In the genomic region with DNA sequence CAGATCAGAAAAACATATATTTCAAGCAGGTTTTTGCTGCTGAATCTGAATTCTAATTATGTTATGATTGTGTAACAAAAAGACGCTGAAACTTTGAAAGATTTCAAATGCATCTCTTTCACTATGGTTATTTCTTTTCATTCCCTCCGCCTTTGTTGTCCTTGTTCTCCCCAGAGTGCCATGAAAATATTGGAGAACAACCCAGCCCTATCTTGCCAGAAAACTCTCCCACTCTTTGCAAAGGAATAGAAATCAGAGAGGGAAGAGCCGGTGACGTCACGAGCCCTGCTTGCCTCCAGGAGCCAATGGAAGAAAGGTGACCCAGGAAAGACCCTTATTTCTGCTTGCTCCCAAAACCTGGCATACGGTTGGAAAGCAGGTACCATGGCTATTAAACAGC, we compare ENCODE assay signal across 22 cellular contexts. TPM values are rescaled to one million over a fixed set of nuclear protein-coding genes. Genes with fewer than 3 reads are reported as not detected.
"Had no signal": no experiment of that assay in that cellular context is flagged by ENCODE, and none has a peak within 500 bp of the region (broad histone marks: within the 10 kb centered on the region; RNA-seq: fewer than 3 reads in every experiment).

No MANE protein-coding gene starts in this region.

- H3K27ac ChIP-seq: left lung, parathyroid adenoma, spleen, upper lobe of right lung had no signal

- H3K36me3 Mint-ChIP-seq: stimulated activated memory B cell treated with anti-CD40 and anti-IgM and Interleukin-4, amounts not matched to agents 10 μg/mL and 1 μg/mL and 100 μg/mL, for 72 hours had no signal

- H3K9me3 ChIP-seq: left lung, spleen, upper lobe of right lung had no signal

- H3K4me3 ChIP-seq: left lung, upper lobe of right lung had no signal

- ATAC-seq: activated CD8-positive, alpha-beta memory T cell treated with anti-CD3 and anti-CD28 coated beads, Interleukin-2, amount 10 ng/mL, durations not matched to agents 7 days and 5 days; activated naive CD4-positive, alpha-beta T cell treated with anti-CD3 and anti-CD28 coated beads, Interleukin-2, amount 50 U/mL, for 72 hours; activated T-cell treated with anti-CD3 and anti-CD28 coated beads, Interleukin-2, amount 50 U/mL, for 4 hours; left lung; stimulated activated memory B cell treated with anti-CD40 and anti-IgM and Interleukin-4, amounts not matched to agents 10 μg/mL and 1 μg/mL and 100 μg/mL, for 72 hours; upper lobe of right lung had no signal

- H3K79me2 ChIP-seq: parathyroid adenoma had no signal

- H2AFZ ChIP-seq: parathyroid adenoma had no signal

- H3K9ac ChIP-seq: parathyroid adenoma had no signal

- H3K36me3 ChIP-seq: left lung, spleen, upper lobe of right lung had no signal

- DNase-seq: activated CD4-positive, alpha-beta T cell treated with anti-CD3 and anti-CD28 coated beads for 1 hour; activated CD4-positive, alpha-beta T cell treated with anti-CD3 and anti-CD28 coated beads, Interleukin-2, amount 50 U/mL, for 48 hours; activated CD8-positive, alpha-beta memory T cell treated with anti-CD3 and anti-CD28 coated beads, Interleukin-2, amount 10 ng/mL, durations not matched to agents 7 days and 5 days; activated effector memory CD4-positive, alpha-beta T cell treated with anti-CD3 and anti-CD28 coated beads, Interleukin-2, amount 50 U/mL, for 16 hours; activated T-cell treated with anti-CD3 and anti-CD28 coated beads, Interleukin-2, amount 50 U/mL, for 4 hours; amniotic stem cell; dermis blood vessel endothelial cell; erythroblast; islet precursor cell; left lung; mesenchymal stem cell; spleen; stimulated activated CD4-positive, alpha-beta T cell treated with anti-CD3 and anti-CD28 coated beads, Interleukin-1b, Interleukin-23, amount 100 ng/mL, for 48 hours; SW 1271; upper lobe of right lung had no signal

- H3K27ac Mint-ChIP-seq: activated CD8-positive, alpha-beta memory T cell treated with anti-CD3 and anti-CD28 coated beads, Interleukin-2, amount 10 ng/mL, durations not matched to agents 7 days and 5 days; activated naive CD4-positive, alpha-beta T cell treated with anti-CD3 and anti-CD28 coated beads, Interleukin-2, amount 50 U/mL, for 72 hours; stimulated activated memory B cell treated with anti-CD40 and anti-IgM and Interleukin-4, amounts not matched to agents 10 μg/mL and 1 μg/mL and 100 μg/mL, for 72 hours; T-helper 2 cell treated with Interferon-gamma antibody and Interleukin-4, amounts not matched to agents 5 μg/mL and 100 μg/mL, for 36 hours had no signal

- H3K9me3 Mint-ChIP-seq: activated naive CD4-positive, alpha-beta T cell treated with anti-CD3 and anti-CD28 coated beads, Interleukin-2, amount 50 U/mL, for 72 hours; activated T-cell treated with anti-CD3 and anti-CD28 coated beads, Interleukin-2, amount 50 U/mL, for 4 hours; T-helper 2 cell treated with Interferon-gamma antibody and Interleukin-4, amounts not matched to agents 5 μg/mL and 100 μg/mL, for 36 hours had no signal

- H3K4me3 Mint-ChIP-seq: activated CD8-positive, alpha-beta memory T cell treated with anti-CD3 and anti-CD28 coated beads, Interleukin-2, amount 10 ng/mL, durations not matched to agents 7 days and 5 days; activated T-cell treated with anti-CD3 and anti-CD28 coated beads, Interleukin-2, amount 50 U/mL, for 4 hours; stimulated activated memory B cell treated with anti-CD40 and anti-IgM and Interleukin-4, amounts not matched to agents 10 μg/mL and 1 μg/mL and 100 μg/mL, for 72 hours; T-helper 2 cell treated with Interferon-gamma antibody and Interleukin-4, amounts not matched to agents 5 μg/mL and 100 μg/mL, for 36 hours had no signal

RNA-seq across cellular contexts. Expression of a gene that starts 3.4 kb away (rescaled TPM):
- total RNA-seq: activated CD8-positive, alpha-beta memory T cell treated with anti-CD3 and anti-CD28 coated beads, Interleukin-2, amount 10 ng/mL, durations not matched to agents 7 days and 5 days had no signal

RNA-seq across cellular contexts. Expression of a gene that starts 54.6 kb away (rescaled TPM):
- total RNA-seq: activated CD8-positive, alpha-beta memory T cell treated with anti-CD3 and anti-CD28 coated beads, Interleukin-2, amount 10 ng/mL, durations not matched to agents 7 days and 5 days; activated naive CD4-positive, alpha-beta T cell treated with anti-CD3 and anti-CD28 coated beads, Interleukin-2, amount 50 U/mL, for 72 hours; activated T-cell treated with anti-CD3 and anti-CD28 coated beads, Interleukin-2, amount 50 U/mL, for 4 hours; cerebellum; dermis blood vessel endothelial cell; left lung; spleen; subcutaneous adipose tissue; upper lobe of right lung had no signal
- polyA plus RNA-seq: neural cell, spleen had no signal
